ENCODE assay signal across 11 cellular contexts in the genomic region with DNA sequence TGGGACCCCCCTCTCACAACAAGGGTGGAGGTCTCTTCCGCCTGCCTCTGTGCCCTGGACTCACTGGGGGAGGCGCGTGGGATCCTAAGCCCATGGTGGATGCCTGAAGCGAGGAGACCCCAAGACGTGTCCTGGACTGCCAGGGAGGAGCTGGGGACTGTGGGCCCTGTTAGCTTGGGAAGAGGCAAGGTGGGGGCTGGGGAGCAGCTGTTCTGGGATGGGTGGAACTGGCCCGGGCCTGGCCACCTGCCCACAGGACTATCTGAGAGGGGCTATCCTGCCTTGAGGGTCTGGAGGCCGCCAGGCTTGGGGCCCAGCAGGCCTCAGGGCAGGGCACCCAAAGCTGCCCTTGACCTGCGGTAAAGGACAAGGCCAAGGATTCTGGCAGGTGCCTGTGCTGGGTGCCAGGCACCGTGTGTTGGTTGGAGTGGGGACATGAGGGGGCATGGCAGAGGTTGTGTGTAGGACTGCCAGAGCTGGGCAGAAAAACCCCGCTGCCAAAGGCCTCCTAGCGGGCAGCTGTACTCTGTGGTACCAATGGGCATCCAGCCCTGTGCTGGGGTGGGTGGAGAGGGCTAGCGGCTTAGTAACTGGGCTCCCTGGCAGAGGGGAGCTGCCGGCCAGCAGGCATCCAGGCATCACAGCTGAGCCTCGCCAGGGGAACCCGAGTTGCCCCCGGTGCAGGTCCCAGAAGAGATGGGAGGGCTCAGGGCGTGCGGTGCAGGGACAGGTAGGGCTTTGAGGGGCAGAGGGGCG. TPM values are rescaled to one million over a fixed set of nuclear protein-coding genes. Genes with fewer than 3 reads are reported as not detected.
DNase-seq lines count a peak whose midpoint lies in the region; ATAC-seq, FAIRE-seq and TF ChIP-seq lines count a peak whose summit lies in the region.
"Had no signal": no experiment of that assay in that cellular context is flagged by ENCODE, and none has a peak within 500 bp of the region (broad histone marks: within the 10 kb centered on the region; RNA-seq: fewer than 3 reads in every experiment).

No MANE protein-coding gene starts in this region.

- H3K36me3 ChIP-seq in CD8-positive, alpha-beta T cell (ENCODE audit: insufficient read depth, low read length) = peaks cover 3% of the 10 kb centered on the region
- H3K36me3 ChIP-seq in Karpas-422 (ENCODE audit: insufficient read depth, low read length) = no peaks in the 10 kb centered on the region

- no TSS peak for BruUV-seq in Calu3 (replicated peaks; lab: Mats Ljungman, UMichigan)

- H3K9me3 ChIP-seq in CD8-positive, alpha-beta T cell (ENCODE audit: low read length) = no peaks in the 10 kb centered on the region
- H3K9me3 ChIP-seq in Karpas-422 (ENCODE audit: low read length) = no peaks in the 10 kb centered on the region

- no peak for FAIRE-seq in frontal cortex (lab: Jason Lieb, UNC)
- FAIRE-seq: astrocyte had no signal

- no peaks in the 10 kb centered on the region for H3K27me3 Mint-ChIP-seq in CD8-positive, alpha-beta T cell (ENCODE audit: low read depth)
- H3K27me3 Mint-ChIP-seq in natural killer cell (ENCODE audit: low read depth in 2 of 2) = no peaks in the 10 kb centered on the region
- H3K27me3 Mint-ChIP-seq in Calu3 (ENCODE audit: unreplicated experiment) = peaks cover 15% of the 10 kb centered on the region

- H3K4me1 Mint-ChIP-seq in CD8-positive, alpha-beta T cell (ENCODE audit: low read depth) = peaks cover 69% of the 10 kb centered on the region
- peaks cover 43 to 73% of the 10 kb centered on the region in 2 donors for H3K4me1 Mint-ChIP-seq in natural killer cell
- no peaks in the 10 kb centered on the region for H3K4me1 Mint-ChIP-seq in Calu3 (ENCODE audit: low read depth, unreplicated experiment)

- peak overlapping the region; percentile 94 for H3K4me3 Mint-ChIP-seq in CD8-positive, alpha-beta T cell
- H3K4me3 Mint-ChIP-seq in natural killer cell (peak overlapping the region; percentile 100), Calu3 (ENCODE audit: low read depth, unreplicated experiment) (no peak overlapping the region)

- peak overlapping the region; percentile 92 for H3K27ac Mint-ChIP-seq in CD8-positive, alpha-beta T cell
- peak overlapping the region; percentile 94 to 99 for H3K27ac Mint-ChIP-seq in activated naive CD4-positive, alpha-beta T cell treated with anti-CD3 and anti-CD28 coated beads, Interleukin-2, amount 50 U/mL, for 72 hours
- H3K27ac Mint-ChIP-seq in natural killer cell (peak overlapping the region; percentile 98 to 99), Calu3 (ENCODE audit: unreplicated experiment) (no peak overlapping the region)

- no peaks in the 10 kb centered on the region for H3K79me2 ChIP-seq in Karpas-422 (ENCODE audit: low read length)

- H3K4me1 ChIP-seq in CD8-positive, alpha-beta T cell (ENCODE audit: insufficient read depth, low read length) = peaks cover 86% of the 10 kb centered on the region
- H3K4me1 ChIP-seq in Karpas-422 (ENCODE audit: low read length) = peaks cover 60% of the 10 kb centered on the region

- peak overlapping the region; percentile 83 for H3K9ac ChIP-seq in Karpas-422 (ENCODE audit: low read length)

- no peaks in the 10 kb centered on the region for H3K9me2 ChIP-seq in Karpas-422 (replicated peaks; ENCODE audit: insufficient read depth, low read length)

- POLR2A ChIA-PET in CD8-positive, alpha-beta T cell (lab: Charles Lee) = interaction anchor here (0.9 to 5.3 kb wide), 8 partner anchors 17 to 95 kb away, joined by 3 to 34 read pairs (median 6); no protein-coding TSS in a partner anchor

- peak in 1 of 7 experiments; percentile 37 for DNase-seq in CD8-positive, alpha-beta T cell
- DNase-seq in Karpas-422 = peak; percentile 55
- no peak for DNase-seq in activated naive CD4-positive, alpha-beta T cell treated with anti-CD3 and anti-CD28 coated beads, Interleukin-2, amount 50 U/mL, for 72 hours (ENCODE audit: low spot score in 2 of 2)
- no peak for DNase-seq in natural killer cell
- no peak for DNase-seq in HuH-7 (ENCODE audit: low spot score)
- DNase-seq in frontal cortex (ENCODE audit: low spot score in 2 of 2) = no peak
- DNase-seq in Calu3 = no peak
- DNase-seq: islet precursor cell had no signal

- TF ChIP-seq CTCF in CD8-positive, alpha-beta T cell (IDR thresholded peaks at IDR 0.05) = no peak
- TF ChIP-seq CTCF in natural killer cell (IDR thresholded peaks at IDR 0.05) (no peak), Calu3 (IDR thresholded peaks at IDR 0.05; ENCODE audit: unreplicated experiment) (no peak)

- H3K9me3 Mint-ChIP-seq in CD8-positive, alpha-beta T cell = no peaks in the 10 kb centered on the region
- H3K9me3 Mint-ChIP-seq in activated naive CD4-positive, alpha-beta T cell treated with anti-CD3 and anti-CD28 coated beads, Interleukin-2, amount 50 U/mL, for 72 hours = no peaks in the 10 kb centered on the region
- no peaks in the 10 kb centered on the region for H3K9me3 Mint-ChIP-seq in natural killer cell
- no peaks in the 10 kb centered on the region for H3K9me3 Mint-ChIP-seq in Calu3 (ENCODE audit: low read depth, unreplicated experiment)

- H3K4me2 ChIP-seq in Karpas-422 (ENCODE audit: low read depth, low read length, poor library complexity, severe bottlenecking) = peak overlapping the region; percentile 91

- ATAC-seq in CD8-positive, alpha-beta T cell = no peak
- ATAC-seq in activated naive CD4-positive, alpha-beta T cell treated with anti-CD3 and anti-CD28 coated beads, Interleukin-2, amount 50 U/mL, for 72 hours = no peak
- ATAC-seq in natural killer cell (no peak), HG02610 (IDR thresholded peaks at IDR 0.05; ENCODE audit: unreplicated experiment) (no peak)

- CTCF ChIA-PET in CD8-positive, alpha-beta T cell (lab: Charles Lee) = interaction anchor here (1.1 to 8.3 kb wide), 7 partner anchors 13 to 300 kb away, joined by 3 to 74 read pairs (median 4); a partner anchor contains a TSS
- CTCF ChIA-PET in Calu3 (lab: Charles Lee) = no interaction called here

- H3K27me3 ChIP-seq in CD8-positive, alpha-beta T cell (ENCODE audit: insufficient read depth, low read length) = no peaks in the 10 kb centered on the region
- H3K27me3 ChIP-seq in Karpas-422 (ENCODE audit: low read length) = no peaks in the 10 kb centered on the region

- peak overlapping the region; percentile 19; the same call in 1 of the 2 replicates for H2AFZ ChIP-seq in Karpas-422 (ENCODE audit: low read length)

- H3K36me3 Mint-ChIP-seq in CD8-positive, alpha-beta T cell = peaks cover 17% of the 10 kb centered on the region
- peaks cover 11 to 15% of the 10 kb centered on the region in 2 donors for H3K36me3 Mint-ChIP-seq in activated naive CD4-positive, alpha-beta T cell treated with anti-CD3 and anti-CD28 coated beads, Interleukin-2, amount 50 U/mL, for 72 hours
- no peaks in the 10 kb centered on the region for H3K36me3 Mint-ChIP-seq in natural killer cell
- H3K36me3 Mint-ChIP-seq in Calu3 (ENCODE audit: insufficient read depth, unreplicated experiment) = no peaks in the 10 kb centered on the region

- peak overlapping the region; percentile 91 for H3K27ac ChIP-seq in CD8-positive, alpha-beta T cell (ENCODE audit: low read depth, low read length)
- peak overlapping the region; percentile 89 for H3K27ac ChIP-seq in Karpas-422 (ENCODE audit: low read length)

- H4K20me1 ChIP-seq in Karpas-422 (ENCODE audit: insufficient read depth, low read depth, low read length) = peaks cover 39% of the 10 kb centered on the region

- peak overlapping the region; percentile 100 for H3K4me3 ChIP-seq in CD8-positive, alpha-beta T cell (ENCODE audit: low read depth, low read length)
- H3K4me3 ChIP-seq in Karpas-422 (ENCODE audit: low read length) = peak overlapping the region; percentile 79

- intact Hi-C loops in CD8-positive, alpha-beta T cell (cut with DNase I, micrococcal nuclease) = loop anchor here (1.0 to 10.0 kb wide), 6 partner anchors 16 to 541 kb away; no protein-coding TSS in a partner anchor
- intact Hi-C loops in natural killer cell (cut with micrococcal nuclease) (loop anchor here (2.0 to 5.0 kb wide), 4 partner anchors 17 to 281 kb away; a partner anchor contains a TSS), Calu3 (cut with micrococcal nuclease; ENCODE audit: unreplicated experiment) (no loop called here)

RNA-seq across cellular contexts. Expression of a gene that starts 0.7 kb away (rescaled TPM):
- 100 to 1,000 TPM; 190 to 191 TPM for total RNA-seq in CD8-positive, alpha-beta T cell
- 46.9 and 115 TPM in 2 replicates for total RNA-seq in Karpas-422 (2014; rRNA removed; shearing (Covaris generic); ENCODE audit: low replicate concordance)
- total RNA-seq in activated naive CD4-positive, alpha-beta T cell treated with anti-CD3 and anti-CD28 coated beads, Interleukin-2, amount 50 U/mL, for 72 hours = 100 to 1,000 TPM; 102 to 263 TPM
- total RNA-seq in natural killer cell (100 to 1,000 TPM; 487 to 595 (median 536) TPM), frontal cortex (0.82 TPM), Calu3 (2022) (not detected in 2 replicates)
- total RNA-seq: epithelial cell of proximal tubule had no signal

RNA-seq across cellular contexts. Expression of a gene that starts 14.8 kb away (rescaled TPM):
- total RNA-seq in CD8-positive, alpha-beta T cell = under 1 TPM in 1 of 2 experiments, not detected in 1; 0.60 TPM
- 0.36 TPM in 1 of 2 replicates, not detected in the other for total RNA-seq in Karpas-422 (2014; rRNA removed; shearing (Covaris generic); ENCODE audit: low replicate concordance)
- total RNA-seq in activated naive CD4-positive, alpha-beta T cell treated with anti-CD3 and anti-CD28 coated beads, Interleukin-2, amount 50 U/mL, for 72 hours = not detected
- total RNA-seq in natural killer cell (1 to 10 TPM; 1.2 to 5.4 (median 3.6) TPM), frontal cortex (not detected), Calu3 (2022) (1.3 and 1.4 TPM in 2 replicates)
- total RNA-seq: astrocyte, epithelial cell of proximal tubule had no signal

RNA-seq across cellular contexts. Expression of a gene that starts 18.8 kb away (rescaled TPM):
- not detected for total RNA-seq in CD8-positive, alpha-beta T cell
- 0.29 TPM in 1 of 2 replicates, not detected in the other for total RNA-seq in Karpas-422 (2014; rRNA removed; shearing (Covaris generic); ENCODE audit: low replicate concordance)
- total RNA-seq in activated naive CD4-positive, alpha-beta T cell treated with anti-CD3 and anti-CD28 coated beads, Interleukin-2, amount 50 U/mL, for 72 hours = not detected
- total RNA-seq in natural killer cell (not detected), frontal cortex (not detected), Calu3 (2022) (5.8 and 7.1 TPM in 2 replicates)

RNA-seq across cellular contexts. Expression of a gene that starts 38.1 kb away (rescaled TPM):
- total RNA-seq in CD8-positive, alpha-beta T cell = not detected
- not detected in 2 replicates for total RNA-seq in Karpas-422 (2014; rRNA removed; shearing (Covaris generic); ENCODE audit: low replicate concordance)
- under 1 TPM; 0.12 to 0.20 TPM for total RNA-seq in activated naive CD4-positive, alpha-beta T cell treated with anti-CD3 and anti-CD28 coated beads, Interleukin-2, amount 50 U/mL, for 72 hours
- total RNA-seq in natural killer cell = under 1 TPM in 2 of 3 donors, not detected in 1; 0.14 to 0.32 TPM
- total RNA-seq in frontal cortex = not detected
- not detected in 2 replicates for total RNA-seq in Calu3 (2022)
- total RNA-seq: astrocyte, epithelial cell of proximal tubule had no signal

Comparison
In these comparisons a context has a peak if more than half of its experiments do, and no peak if none do; other contexts are left out.
1. RNA of a gene that starts 0.7 kb away (total RNA-seq): 487 to 595 TPM in natural killer cell, 102 to 263 TPM in activated naive CD4-positive, alpha-beta T cell treated with anti-CD3 and anti-CD28 coated beads, Interleukin-2, amount 50 U/mL, for 72 hours, 190 to 191 TPM in CD8-positive, alpha-beta T cell and 46.9 to 115 TPM in Karpas-422; 0.82 TPM in frontal cortex (single experiment) and not detected in Calu3; every median in the first group is over 10 times any median in the second.